30 cellular contexts compared by ENCODE assay signal in genomic region chr2:203817147-203817546, GRCh38. TPM values are rescaled to one million over a fixed set of nuclear protein-coding genes. Genes with fewer than 3 reads are reported as not detected.
"Had no signal": no experiment of that assay in that cellular context is flagged by ENCODE, and none has a peak within 500 bp of the region (broad histone marks: within the 10 kb centered on the region; RNA-seq: fewer than 3 reads in every experiment).

No MANE protein-coding gene starts in this region.

- ATAC-seq: body of pancreas; gastroesophageal sphincter; left colon; natural killer cell; sciatic nerve; stimulated activated memory B cell treated with anti-CD40 and anti-IgM and Interleukin-4, amounts not matched to agents 10 μg/mL and 1 μg/mL and 100 μg/mL, for 72 hours; stimulated activated naive CD8-positive, alpha-beta T cell treated with anti-CD3 and anti-CD28 coated beads, Interleukin-15, amount 100 ng/mL, for 72 hours had no signal

- H3K27ac Mint-ChIP-seq: activated B cell treated with CpG ODN at 0.5 μM for 24 hours; activated naive CD8-positive, alpha-beta T cell; memory B cell; natural killer cell; progenitor cell of endocrine pancreas; stimulated activated memory B cell treated with anti-CD40 and anti-IgM and Interleukin-4, amounts not matched to agents 10 μg/mL and 1 μg/mL and 100 μg/mL, for 72 hours; stimulated activated naive CD8-positive, alpha-beta T cell treated with anti-CD3 and anti-CD28 coated beads, Interleukin-15, amount 100 ng/mL, for 72 hours; T-helper 2 cell treated with Interferon-gamma antibody and Interleukin-4, amounts not matched to agents 5 μg/mL and 100 μg/mL, for 36 hours; type B pancreatic cell had no signal

- H3K4me2 ChIP-seq: smooth muscle cell had no signal

- H3K4me1 ChIP-seq: body of pancreas had no signal

- H3K36me3 Mint-ChIP-seq: activated naive CD8-positive, alpha-beta T cell; memory B cell; natural killer cell; stimulated activated memory B cell treated with anti-CD40 and anti-IgM and Interleukin-4, amounts not matched to agents 10 μg/mL and 1 μg/mL and 100 μg/mL, for 72 hours; type B pancreatic cell had no signal

- H3K27me3 ChIP-seq: body of pancreas, gastroesophageal sphincter had no signal

- H3K9me3 ChIP-seq: body of pancreas, gastroesophageal sphincter had no signal

- H3K27ac ChIP-seq: body of pancreas, gastroesophageal sphincter had no signal

- H3K4me3 ChIP-seq: body of pancreas, gastroesophageal sphincter, smooth muscle cell had no signal

- DNase-seq: activated B cell treated with CpG ODN at 0.5 μM for 24 hours; activated CD4-positive, alpha-beta T cell treated with anti-CD3 and anti-CD28 coated beads, Interleukin-2, amount 50 U/mL, for 4 hours; activated effector memory CD4-positive, alpha-beta T cell treated with Interleukin-2 at 50 U/mL for 16 hours; activated naive CD4-positive, alpha-beta T cell treated with Interleukin-2 at 50 U/mL for 16 hours; aorta; body of pancreas; effector memory CD4-positive, alpha-beta T cell; hippocampal formation; left colon; midbrain; natural killer cell; retina; stimulated activated CD4-positive, alpha-beta T cell treated with anti-CD3 and anti-CD28 coated beads, Interleukin-1b, Interleukin-23, amount 100 ng/mL, for 48 hours; stimulated activated CD4-positive, alpha-beta T cell treated with anti-CD3 and anti-CD28 coated beads, Interleukin-4, amount 100 ng/mL, for 4 hours; stimulated activated CD8-positive, alpha-beta memory T cell treated with anti-CD3 and anti-CD28 coated beads, Interleukin-4, amount 100 ng/mL, for 48 hours; stimulated activated naive CD8-positive, alpha-beta T cell treated with anti-CD3 and anti-CD28 coated beads, Interleukin-15, amount 100 ng/mL, for 72 hours; substantia nigra; T-helper 1 cell had no signal

- H3K27me3 Mint-ChIP-seq: activated naive CD8-positive, alpha-beta T cell had no signal

- H3K36me3 ChIP-seq: gastroesophageal sphincter had no signal

- H3K4me3 Mint-ChIP-seq: activated B cell treated with CpG ODN at 0.5 μM for 24 hours; activated naive CD8-positive, alpha-beta T cell; memory B cell; natural killer cell; stimulated activated memory B cell treated with anti-CD40 and anti-IgM and Interleukin-4, amounts not matched to agents 10 μg/mL and 1 μg/mL and 100 μg/mL, for 72 hours; stimulated activated naive CD8-positive, alpha-beta T cell treated with anti-CD3 and anti-CD28 coated beads, Interleukin-15, amount 100 ng/mL, for 72 hours; T-helper 2 cell treated with Interferon-gamma antibody and Interleukin-4, amounts not matched to agents 5 μg/mL and 100 μg/mL, for 36 hours; type B pancreatic cell had no signal

- H3K9me3 Mint-ChIP-seq: activated B cell treated with CpG ODN at 0.5 μM for 24 hours; memory B cell; natural killer cell; stimulated activated memory B cell treated with anti-CD40 and anti-IgM and Interleukin-4, amounts not matched to agents 10 μg/mL and 1 μg/mL and 100 μg/mL, for 72 hours; stimulated activated naive CD8-positive, alpha-beta T cell treated with anti-CD3 and anti-CD28 coated beads, Interleukin-15, amount 100 ng/mL, for 72 hours; T-helper 2 cell treated with Interferon-gamma antibody and Interleukin-4, amounts not matched to agents 5 μg/mL and 100 μg/mL, for 36 hours; type B pancreatic cell had no signal

RNA-seq across cellular contexts. Expression of gene CTLA4, which starts 50.4 kb away (rescaled TPM):
- total RNA-seq: body of pancreas, epithelial cell of proximal tubule, osteoblast, progenitor cell of endocrine pancreas, smooth muscle cell had no signal
- polyA plus RNA-seq: aorta, keratinocyte, smooth muscle cell had no signal
